Comparison of ENCODE assay signal across 8 cellular contexts in genomic region chr5:96808541-96808828, GRCh38. TPM values are rescaled to one million over a fixed set of nuclear protein-coding genes. Genes with fewer than 3 reads are reported as not detected.
DNase-seq lines count a peak whose midpoint lies in the region; ATAC-seq lines count a peak whose summit lies in the region.

No MANE protein-coding gene starts in this region.

- peaks cover 53% of the 10 kb centered on the region for H3K4me1 Mint-ChIP-seq in T-helper 1 cell treated with Interleukin-12 subunit alpha and Interleukin-12 subunit beta and Interleukin-4 antibody, amounts not matched to agents 30 μg/mL and 1 μg/mL, for 36 hours (ENCODE audit: low read depth)
- H3K4me1 Mint-ChIP-seq in activated naive CD8-positive, alpha-beta T cell (ENCODE audit: low read depth) = peaks cover 77% of the 10 kb centered on the region
- peaks cover 41 to 53% of the 10 kb centered on the region in 2 donors for H3K4me1 Mint-ChIP-seq in immature natural killer cell

- peaks cover 17% of the 10 kb centered on the region for H3K36me3 Mint-ChIP-seq in T-helper 1 cell treated with Interleukin-12 subunit alpha and Interleukin-12 subunit beta and Interleukin-4 antibody, amounts not matched to agents 30 μg/mL and 1 μg/mL, for 36 hours (ENCODE audit: low read depth)
- H3K36me3 Mint-ChIP-seq in activated naive CD8-positive, alpha-beta T cell = peaks cover 6% of the 10 kb centered on the region
- H3K36me3 Mint-ChIP-seq in immature natural killer cell = peaks cover 0 to 8% (median 3%) of the 10 kb centered on the region in 3 donors

- no peaks in the 10 kb centered on the region for H3K27me3 Mint-ChIP-seq in T-helper 1 cell treated with Interleukin-12 subunit alpha and Interleukin-12 subunit beta and Interleukin-4 antibody, amounts not matched to agents 30 μg/mL and 1 μg/mL, for 36 hours (ENCODE audit: low read depth)
- H3K27me3 Mint-ChIP-seq in activated naive CD8-positive, alpha-beta T cell = no peaks in the 10 kb centered on the region
- H3K27me3 Mint-ChIP-seq in immature natural killer cell (ENCODE audit: low read depth in 3 of 3) = peaks cover 14 to 25% (median 24%) of the 10 kb centered on the region in 3 donors

- H3K4me3 Mint-ChIP-seq in T-helper 1 cell treated with Interleukin-12 subunit alpha and Interleukin-12 subunit beta and Interleukin-4 antibody, amounts not matched to agents 30 μg/mL and 1 μg/mL, for 36 hours = peak overlapping the region; percentile 99
- H3K4me3 Mint-ChIP-seq in activated naive CD8-positive, alpha-beta T cell = peak overlapping the region; percentile 90
- H3K4me3 Mint-ChIP-seq in immature natural killer cell = peak overlapping the region; percentile 92 to 99 (median 97)

- no peaks in the 10 kb centered on the region for H3K9me3 Mint-ChIP-seq in T-helper 1 cell treated with Interleukin-12 subunit alpha and Interleukin-12 subunit beta and Interleukin-4 antibody, amounts not matched to agents 30 μg/mL and 1 μg/mL, for 36 hours
- H3K9me3 Mint-ChIP-seq in activated naive CD8-positive, alpha-beta T cell (ENCODE audit: low read depth) = no peaks in the 10 kb centered on the region
- peaks cover 0 to 2% (median 0%) of the 10 kb centered on the region in 6 donors for H3K9me3 Mint-ChIP-seq in immature natural killer cell

- H3K27ac ChIP-seq in substantia nigra (ENCODE audit: low read depth, low read length, poor library complexity, severe bottlenecking) = peak overlapping the region; percentile 99

- H3K27ac Mint-ChIP-seq in T-helper 1 cell treated with Interleukin-12 subunit alpha and Interleukin-12 subunit beta and Interleukin-4 antibody, amounts not matched to agents 30 μg/mL and 1 μg/mL, for 36 hours = peak overlapping the region; percentile 100
- H3K27ac Mint-ChIP-seq in activated naive CD8-positive, alpha-beta T cell = peak overlapping the region; percentile 98
- peak overlapping the region; percentile 99 to 100 (median 100) for H3K27ac Mint-ChIP-seq in immature natural killer cell

- no peak for ATAC-seq in HG02981 (IDR thresholded peaks at IDR 0.05; ENCODE audit: unreplicated experiment)
- ATAC-seq in GM21786 (IDR thresholded peaks at IDR 0.05; ENCODE audit: unreplicated experiment) = no peak

- no peak for DNase-seq in T-helper 1 cell
- no peak for DNase-seq in immature natural killer cell
- no peak for DNase-seq in substantia nigra (lab: John Stamatoyannopoulos, UW)
- DNase-seq in NCI-H1105 (lab: John Stamatoyannopoulos, UW) = no peak

RNA-seq across cellular contexts. Expression of gene ERAP1, which starts 0.7 kb away (rescaled TPM):
- 10 to 100 TPM; 44.5 to 81.3 (median 70.8) TPM for polyA plus RNA-seq in immature natural killer cell
